Comparison of ENCODE assay signal across 21 cellular contexts in genomic region chr20:40628877-40629276, GRCh38.
A peak's percentile ranks its signal among the peaks of the same experiment; 100 is the strongest.
DNase-seq lines count a peak whose midpoint lies in the region; ATAC-seq, FAIRE-seq and TF ChIP-seq lines count a peak whose summit lies in the region.
"Had no signal": no experiment of that assay in that cellular context is flagged by ENCODE, and none has a peak within 500 bp of the region (broad histone marks: within the 10 kb centered on the region; RNA-seq: fewer than 3 reads in every experiment).

No MANE protein-coding gene starts in this region.

- intact Hi-C loops in A673 (cut with micrococcal nuclease; ENCODE audit: unreplicated experiment) = no loop called here
- intact Hi-C loops in activated naive CD4-positive, alpha-beta T cell treated with anti-CD3 and anti-CD28 coated beads for 36 hours (cut with micrococcal nuclease) = no loop called here

- H3K4me3 Mint-ChIP-seq in activated naive CD4-positive, alpha-beta T cell treated with anti-CD3 and anti-CD28 coated beads for 36 hours = no peak overlapping the region

- no peaks in the 10 kb centered on the region for H3K4me1 Mint-ChIP-seq in activated naive CD4-positive, alpha-beta T cell treated with anti-CD3 and anti-CD28 coated beads for 36 hours (ENCODE audit: low read depth)

- no peaks in the 10 kb centered on the region for H3K36me3 ChIP-seq in A673 (ENCODE audit: insufficient read depth, low read length, poor library complexity, severe bottlenecking)

- ATAC-seq in left lobe of liver = peak; percentile 61
- ATAC-seq: SK-N-SH treated with all-trans-retinoic acid at 6 μM for 48 hours had no signal

- no peaks in the 10 kb centered on the region for H3K9me3 ChIP-seq in A673 (ENCODE audit: low read depth, low read length, poor library complexity, severe bottlenecking)

- no TSS peak for BruUV-seq in A673 (replicated peaks; lab: Mats Ljungman, UMichigan)

- FAIRE-seq in urothelium cell line (lab: Jason Lieb, UNC) = no peak
- FAIRE-seq: D721Med had no signal

- no peak overlapping the region for H3K27ac Mint-ChIP-seq in activated naive CD4-positive, alpha-beta T cell treated with anti-CD3 and anti-CD28 coated beads for 36 hours

- POLR2A ChIA-PET in A673 (lab: Charles Lee; ENCODE audit: low non-redundant PET) = no interaction called here

- no peaks in the 10 kb centered on the region for H3K27me3 ChIP-seq in A673 (replicated peaks; ENCODE audit: insufficient read depth, low read depth, low read length, poor library complexity)

- no peak overlapping the region for H3K27ac ChIP-seq in A673 (ENCODE audit: low read depth, low read length, poor library complexity, severe bottlenecking)
- H3K27ac ChIP-seq: C4-2B had no signal

- peaks cover 3% of the 10 kb centered on the region for H3K27me3 Mint-ChIP-seq in activated naive CD4-positive, alpha-beta T cell treated with anti-CD3 and anti-CD28 coated beads for 36 hours (ENCODE audit: low read depth)

- DNase-seq in A673 (ENCODE audit: low spot score) (peak; percentile 72), NCI-H446 treated with DMSO at 0.1 percent for 48 hours (lab: John Stamatoyannopoulos, UW) (peak; percentile 61), ecto neural progenitor cell (ENCODE audit: low spot score) (peak; percentile 32), left lobe of liver (ENCODE audit: low spot score) (no peak), C1 segment of cervical spinal cord (lab: John Stamatoyannopoulos, UW) (no peak), urothelium cell line (ENCODE audit: low spot score) (no peak)
- no peak for DNase-seq in activated naive CD4-positive, alpha-beta T cell treated with anti-CD3 and anti-CD28 coated beads for 36 hours
- DNase-seq: DND-41, H7, Kasumi-1, MM.1S, NCI-H1092, NCI-H1436 treated with DMSO at 0.1 percent for 48 hours, NCI-H2029 treated with DMSO at 0.1 percent for 48 hours, NCI-H2171 treated with DMSO at 0.1 percent for 48 hours, NCI-H774, OCI-M1, SHP77 had no signal

- H3K4me1 ChIP-seq in A673 (ENCODE audit: insufficient read depth, low read length, poor library complexity, severe bottlenecking) = peaks cover 9% of the 10 kb centered on the region

- H3K9me3 Mint-ChIP-seq in activated naive CD4-positive, alpha-beta T cell treated with anti-CD3 and anti-CD28 coated beads for 36 hours = peaks cover 2% of the 10 kb centered on the region

- CTCF ChIA-PET in A673 (lab: Charles Lee) = no interaction called here
- CTCF ChIA-PET in activated naive CD4-positive, alpha-beta T cell treated with anti-CD3 and anti-CD28 coated beads for 36 hours (lab: Charles Lee) = no interaction called here

- H3K36me3 Mint-ChIP-seq in activated naive CD4-positive, alpha-beta T cell treated with anti-CD3 and anti-CD28 coated beads for 36 hours (ENCODE audit: low read depth) = no peaks in the 10 kb centered on the region

- H3K4me3 ChIP-seq in A673 (ENCODE audit: low read depth, low read length, poor library complexity, severe bottlenecking) = no peak overlapping the region

- TF ChIP-seq CTCF in A673 (conservative IDR thresholded peaks at IDR 0.05; ENCODE audit: low read depth, low read length) = no peak

Comparison
In these comparisons a context has a peak if more than half of its experiments do, and no peak if none do; other contexts are left out.
1. DNase-seq: peak in A673 (single experiment), NCI-H446 treated with DMSO at 0.1 percent for 48 hours (single experiment) and ecto neural progenitor cell (single experiment); none in left lobe of liver (single experiment), activated naive CD4-positive, alpha-beta T cell treated with anti-CD3 and anti-CD28 coated beads for 36 hours (single experiment), C1 segment of cervical spinal cord (0 of 14) and urothelium cell line (single experiment).